In the genomic region with DNA sequence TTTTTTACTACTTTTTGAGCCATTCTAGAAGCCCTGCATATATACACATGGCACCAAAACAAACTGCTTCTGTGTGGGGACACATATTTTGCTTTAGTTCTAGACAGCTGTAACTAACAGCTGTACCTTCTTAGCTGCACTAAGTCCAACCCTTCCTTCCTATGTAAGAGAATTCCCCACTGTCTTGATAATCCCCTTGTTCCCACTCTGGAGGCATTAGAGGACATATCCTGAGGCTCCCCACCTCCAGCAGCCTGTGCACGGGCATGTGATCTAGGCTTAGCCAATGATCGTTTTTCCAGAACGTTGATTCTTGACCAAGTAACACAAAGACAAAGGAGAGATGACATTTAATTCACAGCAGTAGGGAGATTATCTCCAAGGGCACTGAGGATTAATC, we compare ENCODE assay signal across 18 cellular contexts.
"Had no signal": no experiment of that assay in that cellular context is flagged by ENCODE, and none has a peak within 500 bp of the region (broad histone marks: within the 10 kb centered on the region; RNA-seq: fewer than 3 reads in every experiment).

No MANE protein-coding gene starts in this region.

- DNase-seq: dermis blood vessel endothelial cell; dorsolateral prefrontal cortex; effector CD4-positive, alpha-beta T cell; effector memory CD4-positive, alpha-beta T cell; heart left ventricle; hypothalamus; immature natural killer cell; islet precursor cell; left cardiac atrium; left lung; left ventricle myocardium superior; lower lobe of right lung; mesenchymal stem cell had no signal

- H3K4me3 ChIP-seq: coronary artery, dorsolateral prefrontal cortex, esophagus muscularis mucosa, gastroesophageal sphincter, heart left ventricle, hepatocyte, left lung, lower lobe of right lung had no signal

- H3K9me3 ChIP-seq: esophagus muscularis mucosa, gastroesophageal sphincter, heart left ventricle, left lung, lower lobe of right lung had no signal

- H3K27me3 ChIP-seq: dorsolateral prefrontal cortex, esophagus muscularis mucosa, foreskin keratinocyte, gastroesophageal sphincter, heart left ventricle, hepatocyte, left lung had no signal

- H3K4me1 ChIP-seq: esophagus muscularis mucosa, gastroesophageal sphincter, left lung, lower lobe of right lung had no signal

- H3K36me3 ChIP-seq: esophagus muscularis mucosa, gastroesophageal sphincter, heart left ventricle, left lung, lower lobe of right lung had no signal

- H2AFZ ChIP-seq: hepatocyte had no signal

- ATAC-seq: gastroesophageal sphincter, heart left ventricle, left cardiac atrium, left lung, left ventricle myocardium superior, lower lobe of right lung had no signal

- H3K27ac ChIP-seq: coronary artery, dorsolateral prefrontal cortex, esophagus muscularis mucosa, foreskin keratinocyte, gastroesophageal sphincter, heart left ventricle, hepatocyte, left lung, lower lobe of right lung had no signal

- H3K79me2 ChIP-seq: hepatocyte had no signal

- H3K4me2 ChIP-seq: hepatocyte had no signal
